12 cellular contexts compared by ENCODE assay signal in genomic region chr5:155827949-155828348, GRCh38.
DNase-seq lines count a peak whose midpoint lies in the region; ATAC-seq and TF ChIP-seq lines count a peak whose summit lies in the region.
"Had no signal": no experiment of that assay in that cellular context is flagged by ENCODE, and none has a peak within 500 bp of the region (broad histone marks: within the 10 kb centered on the region; RNA-seq: fewer than 3 reads in every experiment).

No MANE protein-coding gene starts in this region.

- H3K36me3 ChIP-seq in MM.1S (replicated peaks; ENCODE audit: insufficient read depth, low read length) = no peaks in the 10 kb centered on the region
- no peaks in the 10 kb centered on the region for H3K36me3 ChIP-seq in vagina
- H3K36me3 ChIP-seq: breast epithelium had no signal

- no peaks in the 10 kb centered on the region; the same call in 1 of the 2 replicates for H3F3A ChIP-seq in MM.1S (ENCODE audit: insufficient read depth, low read length)

- H3K4me1 ChIP-seq in MM.1S (ENCODE audit: low read length) (peaks cover 8% of the 10 kb centered on the region), vagina (no peaks in the 10 kb centered on the region)
- H3K4me1 ChIP-seq: breast epithelium had no signal

- DNase-seq in MM.1S (peak; percentile 81), iPS-NIHi7 (ENCODE audit: extremely low spot score) (no peak), vagina (ENCODE audit: extremely low spot score in 2 of 2) (no peak), UCSD-AML1 (lab: John Stamatoyannopoulos, UW; ENCODE audit: unreplicated experiment) (no peak)
- DNase-seq: NCI-H226, occipital lobe had no signal

- H4K20me1 ChIP-seq in MM.1S (ENCODE audit: insufficient read depth, low read length) = no peaks in the 10 kb centered on the region

- intact Hi-C loops in vagina (cut with DNase I) = no loop called here

- TF ChIP-seq CTCF in MM.1S (IDR thresholded peaks at IDR 0.05; ENCODE audit: low read length) (no peak), vagina (IDR thresholded peaks at IDR 0.05) (no peak)

- H3K4me2 ChIP-seq in MM.1S (ENCODE audit: low read depth, low read length) = peak overlapping the region; percentile 39; the same call in 1 of the 2 replicates
- H3K4me2 ChIP-seq: hepatocyte had no signal

- no peak overlapping the region for H3K4me3 ChIP-seq in MM.1S (ENCODE audit: low read length)
- no peak overlapping the region for H3K4me3 ChIP-seq in vagina
- H3K4me3 ChIP-seq: breast epithelium, hepatocyte, lung had no signal

- TF ChIP-seq POLR2A in vagina (IDR thresholded peaks at IDR 0.05) = no peak

- peak overlapping the region; percentile 63; the same call in 1 of the 2 replicates for H3K27ac ChIP-seq in MM.1S (ENCODE audit: low read length)
- H3K27ac ChIP-seq in vagina = no peak overlapping the region
- H3K27ac ChIP-seq: breast epithelium, hepatocyte had no signal

- no peaks in the 10 kb centered on the region for H3K9me2 ChIP-seq in MM.1S (replicated peaks; ENCODE audit: insufficient read depth, low read length)

- H3K9me3 ChIP-seq in MM.1S (replicated peaks; ENCODE audit: insufficient read depth, low read length) = no peaks in the 10 kb centered on the region
- H3K9me3 ChIP-seq in vagina = no peaks in the 10 kb centered on the region
- H3K9me3 ChIP-seq: breast epithelium had no signal

- no peaks in the 10 kb centered on the region for H3K79me2 ChIP-seq in MM.1S (ENCODE audit: low read length)
- H3K79me2 ChIP-seq: hepatocyte had no signal

- no peaks in the 10 kb centered on the region for H3K27me3 ChIP-seq in MM.1S (replicated peaks; ENCODE audit: insufficient read depth, low read length)
- H3K27me3 ChIP-seq in vagina = no peaks in the 10 kb centered on the region
- H3K27me3 ChIP-seq: breast epithelium, hepatocyte had no signal

- ATAC-seq in GM18868 (IDR thresholded peaks at IDR 0.05; ENCODE audit: unreplicated experiment) (peak; percentile 99), GM21390 (IDR thresholded peaks at IDR 0.05; ENCODE audit: unreplicated experiment) (peak; percentile 98), HG02973 (IDR thresholded peaks at IDR 0.05; ENCODE audit: unreplicated experiment) (peak; percentile 96)

- H2AFZ ChIP-seq in MM.1S (ENCODE audit: low read length) = no peak overlapping the region
- H2AFZ ChIP-seq: hepatocyte had no signal

- H3K9ac ChIP-seq in MM.1S (ENCODE audit: low read length) = no peak overlapping the region
